Comparison of ENCODE assay signal across 8 cellular contexts in the genomic region with DNA sequence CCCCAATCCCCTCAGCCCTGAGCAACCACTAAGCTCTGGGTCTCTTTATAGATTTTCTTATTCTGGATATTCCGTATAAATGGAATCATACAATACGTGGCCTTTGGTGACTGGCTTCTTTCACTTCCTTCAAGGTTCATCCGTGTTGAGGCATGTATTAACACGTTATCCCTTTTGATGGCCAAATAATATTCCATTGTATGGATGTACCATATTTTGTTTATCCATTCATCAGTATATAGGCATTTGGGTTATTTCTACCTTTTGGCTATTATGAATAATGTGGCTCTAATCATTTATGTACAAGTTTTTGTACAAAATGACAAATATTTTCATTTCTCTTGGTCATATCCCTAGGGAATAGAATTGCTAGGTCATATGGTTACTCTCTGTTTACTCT.
"Had no signal": no experiment of that assay in that cellular context is flagged by ENCODE, and none has a peak within 500 bp of the region (broad histone marks: within the 10 kb centered on the region; RNA-seq: fewer than 3 reads in every experiment).

No MANE protein-coding gene starts in this region.

- H3K4me3 ChIP-seq: GM12878 had no signal

- DNase-seq: GDM1, GF-D8 had no signal

- FAIRE-seq: G401.6, GM12878, GM12891, GM12892, GM18507, GM19239 had no signal

- ATAC-seq: GM12878 had no signal
